ENCODE assay signal across 16 cellular contexts in the genomic region with DNA sequence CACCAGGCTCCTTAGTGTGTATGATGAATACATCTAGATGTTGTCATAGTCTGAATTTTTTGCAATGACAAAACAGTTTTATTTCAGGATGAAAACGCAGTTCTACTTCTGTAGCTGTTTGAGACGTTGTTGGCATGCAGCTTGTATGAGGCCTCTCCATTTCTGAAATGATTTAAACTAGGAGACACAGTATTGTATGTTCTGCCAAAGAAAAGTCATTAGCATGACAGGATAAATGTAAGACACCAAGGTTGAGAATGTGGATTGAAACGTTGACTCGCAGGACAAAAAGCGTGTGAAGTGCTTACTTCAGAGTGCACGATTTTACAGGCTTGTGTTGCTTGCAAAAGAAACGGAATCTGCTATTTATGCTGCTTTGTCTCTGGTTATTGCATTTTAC.
"Had no signal": no experiment of that assay in that cellular context is flagged by ENCODE, and none has a peak within 500 bp of the region (broad histone marks: within the 10 kb centered on the region; RNA-seq: fewer than 3 reads in every experiment).

No MANE protein-coding gene starts in this region.

- ATAC-seq: gastrocnemius medialis, lower lobe of right lung had no signal

- H3K4me1 ChIP-seq: gastrocnemius medialis had no signal

- H3K4me3 ChIP-seq: coronary artery, gastrocnemius medialis, left ventricle myocardium inferior, lower lobe of right lung, right atrium auricular region, suprapubic skin, thyroid gland had no signal

- H3K27me3 ChIP-seq: gastrocnemius medialis, right atrium auricular region, suprapubic skin, thyroid gland had no signal

- H3K27me3 Mint-ChIP-seq: memory B cell, naive B cell, type B pancreatic cell had no signal

- H3K27ac ChIP-seq: coronary artery, gastrocnemius medialis, left ventricle myocardium inferior, lower lobe of right lung, right atrium auricular region, suprapubic skin, thyroid gland had no signal

- H3K36me3 Mint-ChIP-seq: memory B cell, naive B cell had no signal

- H3K4me3 Mint-ChIP-seq: memory B cell, naive B cell, neural crest cell, type B pancreatic cell had no signal

- H3K9me3 ChIP-seq: gastrocnemius medialis, lower lobe of right lung, right atrium auricular region, suprapubic skin, thyroid gland had no signal

- H3K4me1 Mint-ChIP-seq: memory B cell, naive B cell had no signal

- DNase-seq: effector CD8-positive, alpha-beta T cell; gastrocnemius medialis; glutamatergic neuron; left ventricle myocardium inferior; lower lobe of right lung; naive B cell; small intestine; stimulated activated CD4-positive, alpha-beta T cell treated with anti-CD3 and anti-CD28 coated beads, Interleukin-2, amount 100 ng/mL, for 48 hours; stimulated activated naive CD4-positive, alpha-beta T cell treated with Interleukin-2 at 50 U/mL for 16 hours; thyroid gland had no signal

- H3K36me3 ChIP-seq: gastrocnemius medialis, left ventricle myocardium inferior, lower lobe of right lung, right atrium auricular region, suprapubic skin, thyroid gland had no signal

- H3K9me3 Mint-ChIP-seq: memory B cell, neural crest cell had no signal

- H3K27ac Mint-ChIP-seq: memory B cell, naive B cell, type B pancreatic cell had no signal
